ENCODE assay signal across 29 cellular contexts in the genomic region with DNA sequence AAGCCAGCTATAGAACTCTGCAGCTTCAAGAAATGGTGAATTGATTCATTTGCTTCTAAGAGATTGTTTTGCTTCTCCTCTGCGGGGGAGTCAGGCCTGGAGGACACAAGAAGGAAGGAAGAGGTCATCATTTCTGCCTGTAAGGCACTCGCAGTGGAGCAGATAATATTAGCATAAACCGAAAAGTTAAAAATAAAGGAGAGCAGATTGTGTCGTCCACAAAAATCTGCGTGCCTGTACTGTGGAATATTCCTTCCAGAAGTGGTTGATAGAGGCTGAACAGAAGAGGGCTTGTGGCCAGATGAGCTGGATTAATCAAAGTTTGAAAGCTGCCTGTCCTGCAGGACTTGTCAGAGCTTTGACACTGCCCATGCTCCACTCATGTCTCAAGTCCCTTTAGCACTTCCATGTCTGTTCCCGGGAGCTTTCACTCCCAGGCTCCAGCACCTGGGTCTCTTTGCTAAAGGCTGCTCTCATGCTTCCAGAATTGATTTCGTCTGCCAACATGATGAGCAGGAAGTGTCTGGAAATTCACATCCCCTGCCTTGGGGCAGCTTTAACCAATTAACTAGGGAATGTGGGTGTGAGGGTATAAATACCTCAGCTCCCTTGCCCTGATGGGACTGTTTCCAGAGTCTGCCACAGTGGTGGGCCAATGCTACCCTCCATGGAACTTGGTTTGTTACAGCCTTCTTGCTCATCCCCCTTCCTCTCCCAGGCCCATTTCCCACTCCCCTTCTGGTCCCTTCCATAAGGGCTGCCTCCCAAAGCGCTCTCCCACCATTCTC.
DNase-seq lines count a peak whose midpoint lies in the region; ATAC-seq and TF ChIP-seq lines count a peak whose summit lies in the region.
"Had no signal": no experiment of that assay in that cellular context is flagged by ENCODE, and none has a peak within 500 bp of the region (broad histone marks: within the 10 kb centered on the region; RNA-seq: fewer than 3 reads in every experiment).

No MANE protein-coding gene starts in this region.

- peak overlapping the region; percentile 64 for H3K27ac ChIP-seq in SK-N-MC
- no peak overlapping the region for H3K27ac ChIP-seq in mesenchymal stem cell (ENCODE audit: low read length, poor library complexity, severe bottlenecking)
- H3K27ac ChIP-seq: gastrocnemius medialis, VCaP had no signal

- H3K18ac ChIP-seq in mesenchymal stem cell (ENCODE audit: low read depth in 1 of 2, low read length in 2 of 2), result no peak overlapping the region

- H3K14ac ChIP-seq in mesenchymal stem cell (ENCODE audit: low read length in 2 of 2), result no peak overlapping the region

- H2AK5ac ChIP-seq in mesenchymal stem cell (ENCODE audit: low read length, severe bottlenecking), result no peak overlapping the region

- H4K8ac ChIP-seq in mesenchymal stem cell (ENCODE audit: low read length), result no peak overlapping the region

- H3K4ac ChIP-seq in mesenchymal stem cell (ENCODE audit: low read depth in 1 of 2, low read length in 2 of 2), result no peak overlapping the region

- H3K27me3 ChIP-seq in mesenchymal stem cell (ENCODE audit: control insufficient read depth in 1 of 2, insufficient read depth in 1 of 2, low read length in 2 of 2), result peaks cover 8 to 28% of the 10 kb centered on the region in 2 experiments
- H3K27me3 ChIP-seq: BE2C had no signal

- no peaks in the 10 kb centered on the region for H3K9me3 ChIP-seq in SK-N-MC (ENCODE audit: low read depth, low read length)
- H3K9me3 ChIP-seq in mesenchymal stem cell (ENCODE audit: control insufficient read depth, low read length), result no peaks in the 10 kb centered on the region
- H3K9me3 ChIP-seq: BE2C, gastrocnemius medialis, HAP-1 had no signal

- peak overlapping the region; percentile 36 for H3K4me3 ChIP-seq in SK-N-MC
- H3K4me3 ChIP-seq in mesenchymal stem cell (ENCODE audit: insufficient read depth in 1 of 2, low read depth in 1 of 2, low read length in 2 of 2), result no peak overlapping the region
- H3K4me3 ChIP-seq: gastrocnemius medialis, HAP-1, lung, smooth muscle cell had no signal

- peaks cover 9% of the 10 kb centered on the region for H3K4me1 ChIP-seq in mesenchymal stem cell (ENCODE audit: control insufficient read depth, insufficient read depth, low read depth, low read length)
- H3K4me1 ChIP-seq: BE2C, gastrocnemius medialis, HAP-1 had no signal

- H2BK15ac ChIP-seq in mesenchymal stem cell (ENCODE audit: low read depth, poor library complexity, severe bottlenecking), result no peak overlapping the region

- H2BK12ac ChIP-seq in mesenchymal stem cell (ENCODE audit: low read length in 2 of 2), result no peak overlapping the region

- H3K36me3 ChIP-seq in SK-N-MC (ENCODE audit: insufficient read depth, low read length) (no peaks in the 10 kb centered on the region), mesenchymal stem cell (ENCODE audit: control insufficient read depth in 1 of 2, insufficient read depth in 2 of 2, low read depth in 1 of 2, low read length in 2 of 2) (no peaks in the 10 kb centered on the region)
- H3K36me3 ChIP-seq: BE2C, gastrocnemius medialis, HAP-1 had no signal

- no peak overlapping the region for H3K4me2 ChIP-seq in mesenchymal stem cell (ENCODE audit: low read length, poor library complexity, severe bottlenecking)
- H3K4me2 ChIP-seq: smooth muscle cell had no signal

- no peak overlapping the region for H3K23ac ChIP-seq in mesenchymal stem cell (ENCODE audit: low read length in 2 of 2)

- WGBS in mesenchymal stem cell, result 55% methylated on average over 8 of the region's 8 CpGs

- ATAC-seq in HG03108 (IDR thresholded peaks at IDR 0.05; ENCODE audit: unreplicated experiment) (no peak), GM21717 (IDR thresholded peaks at IDR 0.05; ENCODE audit: unreplicated experiment) (no peak)
- ATAC-seq: activated naive CD8-positive, alpha-beta T cell treated with anti-CD3 and anti-CD28 coated beads, Interleukin-2, amount 50 U/mL, for 24 hours; esophagus mucosa; gastrocnemius medialis; stimulated activated naive B cell treated with anti-CD40 and anti-IgM and Interleukin-4, amounts not matched to agents 10 μg/mL and 1 μg/mL and 100 μg/mL, for 72 hours had no signal

- H2BK5ac ChIP-seq in mesenchymal stem cell (ENCODE audit: low read depth, low read length, poor library complexity, severe bottlenecking), result no peak overlapping the region

- TF ChIP-seq CTCF in GM10266 (IDR thresholded peaks at IDR 0.05; ENCODE audit: control insufficient read depth, insufficient read depth, low read depth, missing control alignments), result no peak

- H2AFZ ChIP-seq in mesenchymal stem cell (ENCODE audit: low read depth, low read length), result no peak overlapping the region

- no peak overlapping the region for H3K9ac ChIP-seq in SK-N-MC (ENCODE audit: insufficient read length)
- no peak overlapping the region for H3K9ac ChIP-seq in mesenchymal stem cell (ENCODE audit: low read length)

- H4K91ac ChIP-seq in mesenchymal stem cell (ENCODE audit: low read length), result no peak overlapping the region

- H3K79me1 ChIP-seq in mesenchymal stem cell (replicated peaks; ENCODE audit: low read length, poor library complexity, severe bottlenecking), result no peaks in the 10 kb centered on the region

- DNase-seq in activated effector memory CD4-positive, alpha-beta T cell treated with anti-CD3 and anti-CD28 coated beads, Interleukin-2, amount 50 U/mL, for 16 hours, result peak; percentile 27
- no peak for DNase-seq in activated effector memory CD4-positive, alpha-beta T cell treated with Interleukin-2 at 50 U/mL for 16 hours
- DNase-seq in SK-N-MC (ENCODE audit: low read depth, low spot score) (peak; percentile 28), mesenchymal stem cell (peak; percentile 23), hepatic stellate cell (ENCODE audit: low spot score) (no peak), GM10266 (ENCODE audit: extremely low spot score) (no peak)
- DNase-seq: 8988T; activated CD4-positive, alpha-beta T cell treated with anti-CD3 and anti-CD28 coated beads, Interleukin-2, amount 50 U/mL, for 4 hours; activated CD8-positive, alpha-beta memory T cell treated with anti-CD3 and anti-CD28 coated beads, Interleukin-2, amount 50 U/mL, for 4 hours; activated naive CD8-positive, alpha-beta T cell treated with anti-CD3 and anti-CD28 coated beads, Interleukin-2, amount 50 U/mL, for 24 hours; BE2C; COR-L47; DMS79 treated with DMSO at 0.1 percent for 48 hours; effector memory CD4-positive, alpha-beta T cell; gastrocnemius medialis; MM.1S; NCI-H1694; NCI-H345; NCI-H774; nucleus accumbens; SHP77 treated with DMSO at 0.1 percent for 48 hours; stimulated activated naive B cell treated with anti-CD40 and anti-IgM and Interleukin-4, amounts not matched to agents 10 μg/mL and 1 μg/mL and 100 μg/mL, for 72 hours had no signal

- H2BK120ac ChIP-seq in mesenchymal stem cell (ENCODE audit: low read depth, low read length), result no peak overlapping the region

Comparison
In these comparisons a context has a peak if more than half of its experiments do, and no peak if none do; other contexts are left out.
1. DNase-seq: peak in activated effector memory CD4-positive, alpha-beta T cell treated with anti-CD3 and anti-CD28 coated beads, Interleukin-2, amount 50 U/mL, for 16 hours (single experiment), SK-N-MC (single experiment) and mesenchymal stem cell (single experiment); none in activated effector memory CD4-positive, alpha-beta T cell treated with Interleukin-2 at 50 U/mL for 16 hours (single experiment), hepatic stellate cell (single experiment) and GM10266 (single experiment).